8 cellular contexts compared by ENCODE assay signal in the genomic region with DNA sequence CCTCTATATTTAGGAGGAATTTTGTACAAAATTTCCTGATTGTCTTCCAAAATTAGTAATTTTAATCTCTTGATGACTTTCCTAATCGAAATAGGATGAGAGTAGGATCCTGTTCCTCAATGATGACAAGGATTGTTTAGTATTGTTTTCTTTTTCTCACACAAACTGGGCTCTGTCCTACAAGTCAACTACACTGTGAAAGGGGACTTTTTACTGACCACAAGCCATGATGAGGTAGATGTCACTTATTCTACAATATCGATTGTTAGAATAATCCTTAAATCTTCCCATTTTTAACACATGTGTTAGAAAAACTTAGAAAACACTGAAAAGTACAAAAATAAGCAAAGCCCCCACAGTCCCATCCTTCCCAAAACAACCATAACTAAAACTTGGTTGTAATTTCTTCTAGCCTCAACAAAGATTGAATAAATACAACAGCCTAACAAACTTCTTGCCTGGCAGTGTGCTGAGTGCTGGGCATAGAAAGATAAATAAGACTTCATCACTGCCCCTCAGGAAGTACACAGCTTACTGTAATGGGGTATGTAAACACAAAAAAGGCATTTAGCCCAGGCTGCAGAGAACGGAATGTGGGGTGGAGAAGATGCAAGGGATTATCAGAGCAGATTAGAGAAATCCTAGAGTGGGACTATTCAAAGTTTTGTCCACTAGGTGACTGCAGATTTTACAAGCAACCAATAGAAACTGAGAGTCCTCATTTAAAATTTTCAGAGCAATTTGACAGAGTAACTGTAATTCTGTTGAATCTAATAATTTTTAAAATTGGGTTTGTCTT. TPM values are rescaled to one million over a fixed set of nuclear protein-coding genes. Genes with fewer than 3 reads are reported as not detected.
A peak's percentile ranks its signal among the peaks of the same experiment; 100 is the strongest.
DNase-seq lines count a peak whose midpoint lies in the region; ATAC-seq and TF ChIP-seq lines count a peak whose summit lies in the region.

No MANE protein-coding gene starts in this region.

- no peak for ATAC-seq in HG03095 (IDR thresholded peaks at IDR 0.05; ENCODE audit: unreplicated experiment)

- H3K4me1 Mint-ChIP-seq in chondrocyte (ENCODE audit: low read depth): peaks cover 60% of the 10 kb centered on the region

- no peaks in the 10 kb centered on the region for H4K20me1 ChIP-seq in Karpas-422 (ENCODE audit: insufficient read depth, low read depth, low read length)

- no peaks in the 10 kb centered on the region for H3K9me3 Mint-ChIP-seq in chondrocyte (ENCODE audit: low read depth)

- H3K4me1 ChIP-seq in Karpas-422 (ENCODE audit: low read length): peaks cover 15% of the 10 kb centered on the region
- H3K4me1 ChIP-seq in parathyroid adenoma: peaks cover 13% of the 10 kb centered on the region

- H3K9ac ChIP-seq in Karpas-422 (ENCODE audit: low read length) (no peak overlapping the region), parathyroid adenoma (no peak overlapping the region)

- H3K27ac Mint-ChIP-seq in chondrocyte (ENCODE audit: unreplicated experiment): peak overlapping the region; percentile 93

- DNase-seq in GM12864 (ENCODE audit: low read depth): no peak
- DNase-seq in Karpas-422: peak; percentile 50
- no peak for DNase-seq in chondrocyte (ENCODE audit: low spot score)
- DNase-seq in C1 segment of cervical spinal cord (lab: John Stamatoyannopoulos, UW): no peak
- no peak for DNase-seq in pons (ENCODE audit: low spot score)
- no peak for DNase-seq in NCI-H1092 (lab: John Stamatoyannopoulos, UW)

- H3K4me3 Mint-ChIP-seq in chondrocyte (ENCODE audit: unreplicated experiment): peak overlapping the region; percentile 72

- no peaks in the 10 kb centered on the region for H3K9me2 ChIP-seq in Karpas-422 (replicated peaks; ENCODE audit: insufficient read depth, low read length)

- H3K27ac ChIP-seq in Karpas-422 (ENCODE audit: low read length) (no peak overlapping the region), parathyroid adenoma (peak overlapping the region; percentile 18)

- H3K9me3 ChIP-seq in Karpas-422 (ENCODE audit: low read length): no peaks in the 10 kb centered on the region
- no peaks in the 10 kb centered on the region for H3K9me3 ChIP-seq in parathyroid adenoma (ENCODE audit: control insufficient read depth, low read length)

- H3K36me3 ChIP-seq in Karpas-422 (ENCODE audit: insufficient read depth, low read length): no peaks in the 10 kb centered on the region
- no peaks in the 10 kb centered on the region for H3K36me3 ChIP-seq in parathyroid adenoma (ENCODE audit: control insufficient read depth, insufficient read depth, low read length)

- no peaks in the 10 kb centered on the region for H3K27me3 ChIP-seq in Karpas-422 (ENCODE audit: low read length)
- no peaks in the 10 kb centered on the region for H3K27me3 ChIP-seq in parathyroid adenoma (ENCODE audit: control insufficient read depth, insufficient read depth, low read length)

- TF ChIP-seq CTCF in GM12864 (IDR thresholded peaks at IDR 0.05; ENCODE audit: low read depth, low read length, missing control alignments) (peak; percentile 29), chondrocyte (IDR thresholded peaks at IDR 0.05) (peak; percentile 66), parathyroid adenoma (IDR thresholded peaks at IDR 0.05) (no peak)

- H3K36me3 Mint-ChIP-seq in chondrocyte (ENCODE audit: low read depth): no peaks in the 10 kb centered on the region

- H2AFZ ChIP-seq in Karpas-422 (ENCODE audit: low read length) (no peak overlapping the region), parathyroid adenoma (no peak overlapping the region)

- H3K27me3 Mint-ChIP-seq in chondrocyte (ENCODE audit: low read depth): no peaks in the 10 kb centered on the region

- H3K4me3 ChIP-seq in GM12864 (ENCODE audit: low read depth, low read length): no peak overlapping the region
- no peak overlapping the region for H3K4me3 ChIP-seq in Karpas-422 (ENCODE audit: low read length)
- no peak overlapping the region for H3K4me3 ChIP-seq in parathyroid adenoma (ENCODE audit: low read depth, low read length)

- H3K79me2 ChIP-seq in Karpas-422 (ENCODE audit: low read length): no peaks in the 10 kb centered on the region
- H3K79me2 ChIP-seq in parathyroid adenoma: no peaks in the 10 kb centered on the region

- H3K4me2 ChIP-seq in Karpas-422 (ENCODE audit: low read depth, low read length, poor library complexity, severe bottlenecking): no peak overlapping the region
- H3K4me2 ChIP-seq in parathyroid adenoma (ENCODE audit: low read length): peak overlapping the region; percentile 58

RNA-seq across cellular contexts. Expression of a gene that starts 35.6 kb away (rescaled TPM):
- total RNA-seq in Karpas-422 (2014; rRNA removed; shearing (Covaris generic); ENCODE audit: low replicate concordance): 8.7 and 44.4 TPM in 2 replicates
- 39.8 to 48.2 TPM (median 42.9 TPM) in 3 replicates for total RNA-seq in chondrocyte
